ENCODE assay signal across 20 cellular contexts in genomic region chr17:66341462-66341861, GRCh38.
"Had no signal": no experiment of that assay in that cellular context is flagged by ENCODE, and none has a peak within 500 bp of the region (broad histone marks: within the 10 kb centered on the region; RNA-seq: fewer than 3 reads in every experiment).

No MANE protein-coding gene starts in this region.

- H3K4me3 Mint-ChIP-seq: activated CD8-positive, alpha-beta T cell treated with anti-CD3 and anti-CD28 coated beads for 36 hours; activated naive CD8-positive, alpha-beta T cell treated with anti-CD3 and anti-CD28 coated beads for 36 hours; endodermal cell; immature natural killer cell; natural killer cell; stimulated activated naive CD8-positive, alpha-beta T cell treated with anti-CD3 and anti-CD28 coated beads, Interleukin-15, Interleukin-2, amounts not matched to agents 100 ng/mL and 50 ng/mL, for 24 hours; T-cell had no signal

- ATAC-seq: activated CD8-positive, alpha-beta T cell treated with anti-CD3 and anti-CD28 coated beads for 36 hours; left cardiac atrium; natural killer cell; sciatic nerve; T-cell had no signal

- H3K36me3 Mint-ChIP-seq: immature natural killer cell, natural killer cell had no signal

- H3K27me3 Mint-ChIP-seq: activated CD8-positive, alpha-beta T cell treated with anti-CD3 and anti-CD28 coated beads for 36 hours; activated naive CD8-positive, alpha-beta T cell treated with anti-CD3 and anti-CD28 coated beads for 36 hours; stimulated activated naive CD8-positive, alpha-beta T cell treated with anti-CD3 and anti-CD28 coated beads, Interleukin-15, Interleukin-2, amounts not matched to agents 100 ng/mL and 50 ng/mL, for 24 hours; T-cell had no signal

- H3K27me3 ChIP-seq: breast epithelium had no signal

- DNase-seq: activated CD8-positive, alpha-beta memory T cell treated with anti-CD3 and anti-CD28 coated beads, Interleukin-2, amount 50 U/mL, for 4 hours; activated CD8-positive, alpha-beta T cell treated with anti-CD3 and anti-CD28 coated beads for 36 hours; activated naive CD8-positive, alpha-beta T cell treated with anti-CD3 and anti-CD28 coated beads for 36 hours; anterior cingulate cortex; dermis blood vessel endothelial cell; endodermal cell; erythroblast; immature natural killer cell; left cardiac atrium; mammary epithelial cell; natural killer cell; nucleus accumbens; stimulated activated CD4-positive, alpha-beta T cell treated with anti-CD3 and anti-CD28 coated beads, Interleukin-12 subunit alpha, Interleukin-12 subunit beta, amount 100 ng/mL, for 4 hours; stimulated activated CD4-positive, alpha-beta T cell treated with anti-CD3 and anti-CD28 coated beads, Interleukin-2, amount 100 ng/mL, for 48 hours; T-cell; T1000 had no signal

- H3K9me3 ChIP-seq: breast epithelium, prostate gland had no signal

- H3K9me3 Mint-ChIP-seq: activated CD8-positive, alpha-beta T cell treated with anti-CD3 and anti-CD28 coated beads for 36 hours; activated naive CD8-positive, alpha-beta T cell treated with anti-CD3 and anti-CD28 coated beads for 36 hours; endodermal cell; immature natural killer cell; natural killer cell; stimulated activated naive CD8-positive, alpha-beta T cell treated with anti-CD3 and anti-CD28 coated beads, Interleukin-15, Interleukin-2, amounts not matched to agents 100 ng/mL and 50 ng/mL, for 24 hours; T-cell had no signal

- H3K4me1 ChIP-seq: breast epithelium, prostate gland had no signal

- H3K27ac Mint-ChIP-seq: activated CD8-positive, alpha-beta T cell treated with anti-CD3 and anti-CD28 coated beads for 36 hours; activated naive CD8-positive, alpha-beta T cell treated with anti-CD3 and anti-CD28 coated beads for 36 hours; endodermal cell; immature natural killer cell; natural killer cell; stimulated activated naive CD8-positive, alpha-beta T cell treated with anti-CD3 and anti-CD28 coated beads, Interleukin-15, Interleukin-2, amounts not matched to agents 100 ng/mL and 50 ng/mL, for 24 hours had no signal

- H3K27ac ChIP-seq: breast epithelium, prostate gland had no signal

- H3K36me3 ChIP-seq: breast epithelium, prostate gland had no signal

- H3K4me3 ChIP-seq: breast epithelium, prostate gland had no signal
